29 cellular contexts compared by ENCODE assay signal in the genomic region with DNA sequence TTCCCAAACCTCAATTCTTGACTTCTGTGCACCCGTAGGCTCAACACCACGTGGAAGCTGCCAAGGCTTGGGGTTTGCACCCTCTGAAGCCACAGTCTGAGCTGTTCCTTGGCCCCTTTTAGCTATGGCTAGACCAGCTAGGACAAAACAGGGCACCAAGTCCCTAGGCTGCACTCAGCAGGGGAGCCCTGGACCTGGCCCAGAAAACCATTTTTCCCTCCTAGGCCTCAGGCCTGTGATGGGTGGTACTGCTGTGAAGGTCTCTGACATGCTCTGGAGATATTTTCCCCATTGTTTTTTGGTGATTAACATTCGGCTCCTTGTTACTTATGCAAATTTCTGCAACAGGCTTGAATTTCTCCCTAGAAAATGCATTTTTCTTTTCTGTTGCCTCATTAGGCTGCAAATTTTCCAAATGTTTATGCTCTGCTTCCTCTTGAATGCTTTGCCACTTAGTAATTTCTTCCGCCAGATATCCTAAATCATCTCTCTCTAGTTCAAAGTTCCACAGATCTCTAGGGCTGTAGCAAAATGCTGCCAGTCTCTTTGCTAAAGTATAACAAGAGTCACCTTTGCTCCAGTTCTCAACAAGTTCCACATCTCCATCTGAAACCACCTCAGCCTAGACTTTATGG.
DNase-seq lines count a peak whose midpoint lies in the region; ATAC-seq and TF ChIP-seq lines count a peak whose summit lies in the region.
"Had no signal": no experiment of that assay in that cellular context is flagged by ENCODE, and none has a peak within 500 bp of the region (broad histone marks: within the 10 kb centered on the region; RNA-seq: fewer than 3 reads in every experiment).

No MANE protein-coding gene starts in this region.

- H3K36me3 ChIP-seq in OCI-LY1 (ENCODE audit: insufficient read depth, low read length) = no peaks in the 10 kb centered on the region
- H3K36me3 ChIP-seq in left lung = no peaks in the 10 kb centered on the region
- H3K36me3 ChIP-seq: ascending aorta, right lobe of liver had no signal

- H3K4me3 ChIP-seq in OCI-LY1 (ENCODE audit: low read depth, low read length, poor library complexity, severe bottlenecking) (no peak overlapping the region), left lung (no peak overlapping the region)
- H3K4me3 ChIP-seq: ascending aorta, coronary artery, right lobe of liver had no signal

- intact Hi-C loops in left lung (cut with DNase I) = loop anchor here in 1 of 2 donors (5.0 kb wide), 1 partner anchor 75 kb away; no protein-coding TSS in a partner anchor
- intact Hi-C loops in activated CD4-positive, alpha-beta T cell treated with anti-CD3 and anti-CD28 coated beads, Interleukin-2, amount 10 ng/mL, durations not matched to agents 24 days and 14 days (cut with micrococcal nuclease) = no loop called here

- H3K27me3 ChIP-seq in OCI-LY1 (ENCODE audit: insufficient read depth, low read length) (no peaks in the 10 kb centered on the region), left lung (no peaks in the 10 kb centered on the region)
- H3K27me3 ChIP-seq: ascending aorta, right lobe of liver had no signal

- no peaks in the 10 kb centered on the region for H3K79me2 ChIP-seq in OCI-LY1 (ENCODE audit: insufficient read depth, low read length)

- H3K4me2 ChIP-seq in OCI-LY1 (ENCODE audit: low read length) = no peak overlapping the region

- H2AFZ ChIP-seq in OCI-LY1 (ENCODE audit: low read length) = no peak overlapping the region

- no peaks in the 10 kb centered on the region for H3K9me3 Mint-ChIP-seq in activated naive CD4-positive, alpha-beta T cell treated with anti-CD3 and anti-CD28 coated beads, Interleukin-2, amount 50 U/mL, for 24 hours
- H3K9me3 Mint-ChIP-seq in activated CD4-positive, alpha-beta T cell treated with anti-CD3 and anti-CD28 coated beads, Interleukin-2, amount 10 ng/mL, durations not matched to agents 24 days and 14 days = peaks cover 13% of the 10 kb centered on the region
- H3K9me3 Mint-ChIP-seq: activated CD8-positive, alpha-beta T cell treated with anti-CD3 and anti-CD28 coated beads for 36 hours; naive thymus-derived CD8-positive, alpha-beta T cell had no signal

- H3K27me3 Mint-ChIP-seq in activated naive CD4-positive, alpha-beta T cell treated with anti-CD3 and anti-CD28 coated beads, Interleukin-2, amount 50 U/mL, for 24 hours = no peaks in the 10 kb centered on the region
- no peaks in the 10 kb centered on the region for H3K27me3 Mint-ChIP-seq in activated CD4-positive, alpha-beta T cell treated with anti-CD3 and anti-CD28 coated beads, Interleukin-2, amount 10 ng/mL, durations not matched to agents 24 days and 14 days
- H3K27me3 Mint-ChIP-seq: activated CD8-positive, alpha-beta T cell treated with anti-CD3 and anti-CD28 coated beads for 36 hours; activated naive CD8-positive, alpha-beta T cell treated with anti-CD3 and anti-CD28 coated beads for 36 hours; CD4-positive, alpha-beta memory T cell; naive thymus-derived CD8-positive, alpha-beta T cell; progenitor cell of endocrine pancreas; type B pancreatic cell had no signal

- DNase-seq in activated naive CD4-positive, alpha-beta T cell treated with anti-CD3 and anti-CD28 coated beads, Interleukin-2, amount 50 U/mL, for 16 hours = no peak
- DNase-seq in left lung = no peak
- no peak for DNase-seq in hypothalamus (lab: John Stamatoyannopoulos, UW)
- DNase-seq in stimulated activated CD4-positive, alpha-beta T cell treated with anti-CD3 and anti-CD28 coated beads, Interleukin-2, amount 100 ng/mL, for 24 hours = no peak
- DNase-seq in activated CD4-positive, alpha-beta T cell treated with anti-CD3 and anti-CD28 coated beads, Interleukin-2, amount 10 ng/mL, durations not matched to agents 24 days and 14 days = no peak
- DNase-seq: 8988T; activated CD4-positive, alpha-beta T cell treated with anti-CD3 and anti-CD28 coated beads for 1 hour; activated CD8-positive, alpha-beta memory T cell treated with anti-CD3 and anti-CD28 coated beads, Interleukin-2, amount 50 U/mL, for 48 hours; activated CD8-positive, alpha-beta T cell treated with anti-CD3 and anti-CD28 coated beads for 36 hours; activated naive CD8-positive, alpha-beta T cell treated with anti-CD3 and anti-CD28 coated beads for 36 hours; CD4-positive, alpha-beta memory T cell; glutamatergic neuron; left ventricle myocardium superior; naive thymus-derived CD8-positive, alpha-beta T cell; NCI-H1092; NCI-H1694 treated with DMSO at 0.1 percent for 48 hours; NCI-H446; NCI-H774; right lobe of liver; SIG-M5; stimulated activated CD4-positive, alpha-beta T cell treated with anti-CD3 and anti-CD28 coated beads, Interleukin-12 subunit alpha, Interleukin-12 subunit beta, amount 100 ng/mL, for 4 hours; stimulated activated CD4-positive, alpha-beta T cell treated with anti-CD3 and anti-CD28 coated beads, Interleukin-4, amount 100 ng/mL, for 1 hour had no signal

- H3K4me1 ChIP-seq in OCI-LY1 (ENCODE audit: insufficient read depth, low read length, severe bottlenecking) = peaks cover 28% of the 10 kb centered on the region
- peaks cover 0 to 15% of the 10 kb centered on the region in 2 donors for H3K4me1 ChIP-seq in left lung
- H3K4me1 ChIP-seq: ascending aorta, right lobe of liver had no signal

- H3K4me3 Mint-ChIP-seq in activated naive CD4-positive, alpha-beta T cell treated with anti-CD3 and anti-CD28 coated beads, Interleukin-2, amount 50 U/mL, for 24 hours = no peak overlapping the region
- no peak overlapping the region for H3K4me3 Mint-ChIP-seq in activated CD4-positive, alpha-beta T cell treated with anti-CD3 and anti-CD28 coated beads, Interleukin-2, amount 10 ng/mL, durations not matched to agents 24 days and 14 days
- H3K4me3 Mint-ChIP-seq: activated CD8-positive, alpha-beta T cell treated with anti-CD3 and anti-CD28 coated beads for 36 hours; activated naive CD8-positive, alpha-beta T cell treated with anti-CD3 and anti-CD28 coated beads for 36 hours; CD4-positive, alpha-beta memory T cell; naive thymus-derived CD8-positive, alpha-beta T cell; type B pancreatic cell had no signal

- H3K9me3 ChIP-seq in OCI-LY1 (ENCODE audit: low read length) (0 out of 2 replicates have a peak, but pooled peaks cover 3% of the 10 kb centered on the region), left lung (no peaks in the 10 kb centered on the region)
- H3K9me3 ChIP-seq: ascending aorta, right lobe of liver had no signal

- no peaks in the 10 kb centered on the region for H3F3A ChIP-seq in OCI-LY1 (ENCODE audit: insufficient read depth, low read length)

- H3K27ac ChIP-seq in OCI-LY1 (ENCODE audit: low read depth, low read length, poor library complexity, severe bottlenecking) (peak overlapping the region; percentile 26), left lung (peak overlapping the region; percentile 38 to 48)
- H3K27ac ChIP-seq: ascending aorta had no signal

- no peaks in the 10 kb centered on the region for H3K9me2 ChIP-seq in OCI-LY1 (ENCODE audit: low read depth, low read length)

- H3K4me1 Mint-ChIP-seq in activated naive CD4-positive, alpha-beta T cell treated with anti-CD3 and anti-CD28 coated beads, Interleukin-2, amount 50 U/mL, for 24 hours = peaks cover 35% of the 10 kb centered on the region
- peaks cover 35% of the 10 kb centered on the region for H3K4me1 Mint-ChIP-seq in activated CD4-positive, alpha-beta T cell treated with anti-CD3 and anti-CD28 coated beads, Interleukin-2, amount 10 ng/mL, durations not matched to agents 24 days and 14 days

- no peak overlapping the region for H3K9ac ChIP-seq in OCI-LY1 (ENCODE audit: low read length)

- H3K36me3 Mint-ChIP-seq in activated naive CD4-positive, alpha-beta T cell treated with anti-CD3 and anti-CD28 coated beads, Interleukin-2, amount 50 U/mL, for 24 hours = peaks cover 15% of the 10 kb centered on the region
- peaks cover 27% of the 10 kb centered on the region for H3K36me3 Mint-ChIP-seq in activated CD4-positive, alpha-beta T cell treated with anti-CD3 and anti-CD28 coated beads, Interleukin-2, amount 10 ng/mL, durations not matched to agents 24 days and 14 days (ENCODE audit: low read depth)
- H3K36me3 Mint-ChIP-seq: type B pancreatic cell had no signal

- ATAC-seq in left lung (no peak), GM21619 (IDR thresholded peaks at IDR 0.05; ENCODE audit: unreplicated experiment) (no peak)
- ATAC-seq: activated CD8-positive, alpha-beta T cell treated with anti-CD3 and anti-CD28 coated beads for 36 hours; naive thymus-derived CD8-positive, alpha-beta T cell had no signal

- H4K20me1 ChIP-seq in OCI-LY1 (ENCODE audit: insufficient read depth, low read length) = no peaks in the 10 kb centered on the region

- peak overlapping the region; percentile 26 for H3K27ac Mint-ChIP-seq in activated naive CD4-positive, alpha-beta T cell treated with anti-CD3 and anti-CD28 coated beads, Interleukin-2, amount 50 U/mL, for 24 hours
- no peak overlapping the region for H3K27ac Mint-ChIP-seq in activated CD4-positive, alpha-beta T cell treated with anti-CD3 and anti-CD28 coated beads, Interleukin-2, amount 10 ng/mL, durations not matched to agents 24 days and 14 days
- H3K27ac Mint-ChIP-seq: activated CD8-positive, alpha-beta T cell treated with anti-CD3 and anti-CD28 coated beads for 36 hours; activated naive CD8-positive, alpha-beta T cell treated with anti-CD3 and anti-CD28 coated beads for 36 hours; progenitor cell of endocrine pancreas; type B pancreatic cell had no signal

- TF ChIP-seq CTCF in OCI-LY1 (IDR thresholded peaks at IDR 0.05; ENCODE audit: low read length) (no peak), left lung (IDR thresholded peaks at IDR 0.05) (no peak)
